ENCODE assay signal across 8 cellular contexts in the genomic region with DNA sequence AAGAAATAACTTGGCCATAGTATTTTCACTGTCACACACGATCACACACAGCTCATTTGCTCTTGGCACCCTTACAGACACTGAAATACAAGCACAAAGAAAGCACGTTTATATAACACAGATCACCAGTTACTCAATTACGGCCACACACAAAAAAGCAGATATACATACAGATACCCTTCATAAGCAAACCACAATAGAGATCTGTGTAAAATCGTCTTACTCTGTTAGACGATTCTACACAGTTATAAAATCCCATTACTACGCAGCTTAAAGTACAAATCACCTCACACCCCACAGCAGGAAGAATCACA. TPM values are rescaled to one million over a fixed set of nuclear protein-coding genes. Genes with fewer than 3 reads are reported as not detected.
A peak's percentile ranks its signal among the peaks of the same experiment; 100 is the strongest.
DNase-seq lines count a peak whose midpoint lies in the region; TF ChIP-seq lines count a peak whose summit lies in the region.

No MANE protein-coding gene starts in this region.

- WGBS in smooth muscle cell (ENCODE audit: low lambda C conversion rate) = 28% methylated on average over 6 of the region's 6 CpGs

- H3K27me3 Mint-ChIP-seq in activated CD4-positive, alpha-beta T cell treated with anti-CD3 and anti-CD28 coated beads, Interleukin-2, amount 10 ng/mL, durations not matched to agents 24 days and 14 days = no peaks in the 10 kb centered on the region

- H4K20me1 ChIP-seq in smooth muscle cell (ENCODE audit: low read depth) = no peaks in the 10 kb centered on the region

- peaks cover 13% of the 10 kb centered on the region for H3K36me3 ChIP-seq in right atrium auricular region
- H3K36me3 ChIP-seq in smooth muscle cell (ENCODE audit: low read depth) = no peaks in the 10 kb centered on the region

- H2AFZ ChIP-seq in smooth muscle cell (ENCODE audit: low read depth) = peak overlapping the region; percentile 97

- peak overlapping the region; percentile 97 for H3K4me3 ChIP-seq in WI38 (ENCODE audit: low read depth, low read length)
- H3K4me3 ChIP-seq in right atrium auricular region = peak overlapping the region; percentile 79 to 90
- peak overlapping the region; percentile 80 for H3K4me3 ChIP-seq in smooth muscle cell

- H3K4me3 Mint-ChIP-seq in activated CD4-positive, alpha-beta T cell treated with anti-CD3 and anti-CD28 coated beads, Interleukin-2, amount 10 ng/mL, durations not matched to agents 24 days and 14 days = peak overlapping the region; percentile 91

- H3K9me3 ChIP-seq in right atrium auricular region (peaks cover 4 to 9% of the 10 kb centered on the region in 2 donors), smooth muscle cell (replicated peaks; ENCODE audit: low read depth) (peaks cover 6% of the 10 kb centered on the region)

- H3K27ac Mint-ChIP-seq in activated CD4-positive, alpha-beta T cell treated with anti-CD3 and anti-CD28 coated beads, Interleukin-2, amount 10 ng/mL, durations not matched to agents 24 days and 14 days = peak overlapping the region; percentile 92

- H3K27me3 ChIP-seq in right atrium auricular region (no peaks in the 10 kb centered on the region), smooth muscle cell (ENCODE audit: low read depth) (no peaks in the 10 kb centered on the region)

- H3K4me1 ChIP-seq in right atrium auricular region (peaks cover 0 to 22% of the 10 kb centered on the region in 2 donors), smooth muscle cell (ENCODE audit: low read depth) (peaks cover 6% of the 10 kb centered on the region)

- peaks cover 30% of the 10 kb centered on the region for H3K36me3 Mint-ChIP-seq in activated CD4-positive, alpha-beta T cell treated with anti-CD3 and anti-CD28 coated beads, Interleukin-2, amount 10 ng/mL, durations not matched to agents 24 days and 14 days (ENCODE audit: low read depth)

- no peak for DNase-seq in activated CD4-positive, alpha-beta T cell treated with anti-CD3 and anti-CD28 coated beads, Interleukin-2, amount 10 ng/mL, durations not matched to agents 24 days and 14 days
- no peak for DNase-seq in activated CD4-positive, alpha-beta T cell treated with anti-CD3 and anti-CD28 coated beads, Interleukin-2, amount 50 U/mL, for 1 hour
- no peak for DNase-seq in right atrium auricular region (ENCODE audit: low spot score)
- no peak for DNase-seq in smooth muscle cell (lab: John Stamatoyannopoulos, UW; ENCODE audit: unreplicated experiment)
- no peak for DNase-seq in RKO (ENCODE audit: low spot score)
- DNase-seq in activated CD4-positive, CD25-positive, alpha-beta regulatory T cell (lab: John Stamatoyannopoulos, UW) = no peak
- DNase-seq in NCI-H2107 (lab: John Stamatoyannopoulos, UW) = no peak

- H3K27ac ChIP-seq in right atrium auricular region (peak overlapping the region; percentile 88 to 93), smooth muscle cell (ENCODE audit: low read depth) (no peak overlapping the region)

- H3F3A ChIP-seq in smooth muscle cell (ENCODE audit: low read depth) = no peaks in the 10 kb centered on the region

- intact Hi-C loops in activated CD4-positive, alpha-beta T cell treated with anti-CD3 and anti-CD28 coated beads, Interleukin-2, amount 10 ng/mL, durations not matched to agents 24 days and 14 days (cut with micrococcal nuclease) = loop anchor here (5.0 to 10.0 kb wide), 4 partner anchors 390 to 863 kb away; partner anchors contain the start of genes ZFP14, ZNF146, ZNF565 and ZNF567

- peak overlapping the region; percentile 55 for H3K9ac ChIP-seq in smooth muscle cell (ENCODE audit: low read depth)

- peaks cover 28% of the 10 kb centered on the region for H3K79me2 ChIP-seq in smooth muscle cell (ENCODE audit: low read depth)

- peaks cover 10% of the 10 kb centered on the region for H3K9me3 Mint-ChIP-seq in activated CD4-positive, alpha-beta T cell treated with anti-CD3 and anti-CD28 coated beads, Interleukin-2, amount 10 ng/mL, durations not matched to agents 24 days and 14 days

- peak overlapping the region; percentile 86 for H3K4me2 ChIP-seq in smooth muscle cell

- TF ChIP-seq CTCF in WI38 (IDR thresholded peaks at IDR 0.05; ENCODE audit: low read depth, low read length) = no peak
- TF ChIP-seq CTCF in right atrium auricular region (IDR thresholded peaks at IDR 0.05) = no peak
- TF ChIP-seq CTCF in smooth muscle cell (IDR thresholded peaks at IDR 0.05; ENCODE audit: borderline replicate concordance, insufficient read depth, poor library complexity, severe bottlenecking) = no peak

- H3K4me1 Mint-ChIP-seq in activated CD4-positive, alpha-beta T cell treated with anti-CD3 and anti-CD28 coated beads, Interleukin-2, amount 10 ng/mL, durations not matched to agents 24 days and 14 days = peaks cover 17% of the 10 kb centered on the region

RNA-seq across cellular contexts. Expression of gene ZNF420, which starts 0.7 kb away (rescaled TPM):
- total RNA-seq in activated CD4-positive, alpha-beta T cell treated with anti-CD3 and anti-CD28 coated beads, Interleukin-2, amount 10 ng/mL, durations not matched to agents 24 days and 14 days = 9.8 and 11.9 TPM in 2 replicates
- total RNA-seq in right atrium auricular region (1 to 10 TPM; 5.6 to 8.6 TPM), smooth muscle cell (2.4 and 11.0 TPM in 2 replicates)
- 3.2 and 4.9 TPM in 2 replicates for polyA plus RNA-seq in smooth muscle cell
